In the genomic region with DNA sequence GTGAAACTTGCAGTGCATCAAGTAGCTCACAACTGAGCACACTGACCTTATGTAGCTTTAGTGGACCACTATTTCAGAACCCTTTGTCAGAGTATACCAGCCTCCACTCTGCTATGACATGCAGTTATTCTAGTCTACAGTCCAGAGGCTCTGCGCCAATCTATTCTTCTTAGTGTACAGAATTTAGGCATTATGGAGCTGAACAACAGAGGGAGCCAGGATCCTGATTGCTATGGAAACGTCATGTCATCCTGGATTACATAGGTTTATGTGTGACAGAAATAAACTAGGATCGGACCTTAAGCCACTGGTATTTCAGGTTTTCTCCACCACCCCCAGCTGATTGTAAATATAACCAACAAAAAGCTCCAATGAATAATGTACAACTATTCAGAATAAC, we compare ENCODE assay signal across 12 cellular contexts. TPM values are rescaled to one million over a fixed set of nuclear protein-coding genes. Genes with fewer than 3 reads are reported as not detected.
DNase-seq lines count a peak whose midpoint lies in the region; ATAC-seq lines count a peak whose summit lies in the region.
"Had no signal": no experiment of that assay in that cellular context is flagged by ENCODE, and none has a peak within 500 bp of the region (broad histone marks: within the 10 kb centered on the region; RNA-seq: fewer than 3 reads in every experiment).

No MANE protein-coding gene starts in this region.

- DNase-seq in NCI-H1417 (lab: John Stamatoyannopoulos, UW) (peak in 2 of 3 experiments; percentile 3 to 29), NCI-H1417 treated with DMSO at 0.1 percent for 48 hours (lab: John Stamatoyannopoulos, UW) (no peak), NCI-H2227 (lab: John Stamatoyannopoulos, UW; ENCODE audit: unreplicated experiment) (peak; percentile 25), adipocyte (ENCODE audit: low read depth) (peak; percentile 4), superior temporal gyrus (ENCODE audit: extremely low spot score) (peak; percentile 47), G401 (ENCODE audit: low spot score) (no peak), SKM-1 treated with dmso at 0.1 percent for 144 hours (lab: John Stamatoyannopoulos, UW; ENCODE audit: unreplicated experiment) (no peak), left lobe of liver (ENCODE audit: low spot score) (no peak)
- DNase-seq: NCI-H1436 treated with DMSO at 0.1 percent for 48 hours, Peyer's patch, SHP77 had no signal

- in situ Hi-C loops in G401 (cut with HindIII; ENCODE audit: low sequenced_read_pairs) = no loop called here

- no peaks in the 10 kb centered on the region for H3K9me3 ChIP-seq in adipocyte (ENCODE audit: control insufficient read depth, low read length)
- H3K9me3 ChIP-seq: HAP-1, Peyer's patch had no signal

- no peak for ATAC-seq in left lobe of liver

- H3K4me1 ChIP-seq in adipocyte (ENCODE audit: control insufficient read depth, insufficient read depth, low read length) = no peaks in the 10 kb centered on the region
- H3K4me1 ChIP-seq: Peyer's patch had no signal

- no peak overlapping the region for H3K4me3 ChIP-seq in adipocyte (ENCODE audit: low read length)
- H3K4me3 ChIP-seq: HAP-1, Peyer's patch had no signal

- no peaks in the 10 kb centered on the region for H3K27me3 ChIP-seq in adipocyte (replicated peaks; ENCODE audit: control insufficient read depth, insufficient read depth, low read length)
- H3K27me3 ChIP-seq: Peyer's patch had no signal

- no peak overlapping the region for H3K9ac ChIP-seq in adipocyte (ENCODE audit: low read length)

- H3K36me3 ChIP-seq in adipocyte (ENCODE audit: control insufficient read depth, insufficient read depth, low read length, severe bottlenecking) = no peaks in the 10 kb centered on the region
- H3K36me3 ChIP-seq: HAP-1, Peyer's patch had no signal

RNA-seq across cellular contexts. Expression of gene EEIG2, which starts 48.1 kb away (rescaled TPM):
- 14.7 and 16.5 TPM in 2 replicates for total RNA-seq in G401 (2014; rRNA removed; shearing (Covaris generic))
- 1.5 TPM for total RNA-seq in left lobe of liver

Comparison
In these comparisons a context has a peak if more than half of its experiments do, and no peak if none do; other contexts are left out.
1. DNase-seq: peak in NCI-H1417 (2 of 3), NCI-H2227 (single experiment), adipocyte (single experiment) and superior temporal gyrus (single experiment); none in NCI-H1417 treated with DMSO at 0.1 percent for 48 hours (single experiment), G401 (single experiment), SKM-1 treated with dmso at 0.1 percent for 144 hours (single experiment) and left lobe of liver (single experiment).